ENCODE assay signal across 25 cellular contexts in genomic region chr2:19872302-19872701, GRCh38.
"Had no signal": no experiment of that assay in that cellular context is flagged by ENCODE, and none has a peak within 500 bp of the region (broad histone marks: within the 10 kb centered on the region; RNA-seq: fewer than 3 reads in every experiment).

No MANE protein-coding gene starts in this region.

- H3K4me1 ChIP-seq: breast epithelium had no signal

- H3K36me3 ChIP-seq: breast epithelium had no signal

- H3K9me3 Mint-ChIP-seq: activated CD8-positive, alpha-beta T cell treated with anti-CD3 and anti-CD28 coated beads for 36 hours; activated naive CD4-positive, alpha-beta T cell treated with anti-CD3 and anti-CD28 coated beads, Interleukin-2, amount 50 U/mL, for 24 hours; activated T-cell treated with anti-CD3 and anti-CD28 coated beads, Interleukin-2, amount 50 U/mL, for 72 hours; activated T-helper 2 cell treated with anti-CD3 and anti-CD28 coated beads, Interferon-gamma antibody, Interleukin-2, Interleukin-4, amounts not matched to agents 10 μg/mL and 5 μg/mL and 100 μg/mL, durations not matched to agents 14 hours and 24 hours and 36 hours; T-cell had no signal

- H3K9me3 ChIP-seq: breast epithelium had no signal

- ATAC-seq: activated CD4-positive, alpha-beta T cell treated with anti-CD3 and anti-CD28 coated beads for 36 hours; activated CD8-positive, alpha-beta T cell treated with anti-CD3 and anti-CD28 coated beads for 36 hours; activated T-cell treated with anti-CD3 and anti-CD28 coated beads, Interleukin-2, amount 50 U/mL, for 72 hours; Right ventricle myocardium inferior; T-cell had no signal

- H3K27me3 Mint-ChIP-seq: activated CD4-positive, alpha-beta T cell treated with anti-CD3 and anti-CD28 coated beads for 36 hours; activated CD8-positive, alpha-beta T cell treated with anti-CD3 and anti-CD28 coated beads for 36 hours; activated naive CD4-positive, alpha-beta T cell treated with anti-CD3 and anti-CD28 coated beads, Interleukin-2, amount 50 U/mL, for 24 hours; T-cell had no signal

- H3K27me3 ChIP-seq: breast epithelium had no signal

- H3K4me3 ChIP-seq: breast epithelium, SK-N-MC had no signal

- H3K27ac ChIP-seq: breast epithelium, KMS-11, SK-N-MC had no signal

- H3K9ac ChIP-seq: KMS-11 had no signal

- H3K4me3 Mint-ChIP-seq: activated CD4-positive, alpha-beta T cell treated with anti-CD3 and anti-CD28 coated beads for 36 hours; activated CD8-positive, alpha-beta T cell treated with anti-CD3 and anti-CD28 coated beads for 36 hours; activated naive CD4-positive, alpha-beta T cell treated with anti-CD3 and anti-CD28 coated beads, Interleukin-2, amount 50 U/mL, for 24 hours; activated T-cell treated with anti-CD3 and anti-CD28 coated beads, Interleukin-2, amount 50 U/mL, for 72 hours; T-cell had no signal

- H3K4me2 ChIP-seq: KMS-11 had no signal

- H3K27ac Mint-ChIP-seq: activated CD4-positive, alpha-beta T cell treated with anti-CD3 and anti-CD28 coated beads for 36 hours; activated CD8-positive, alpha-beta T cell treated with anti-CD3 and anti-CD28 coated beads for 36 hours; activated naive CD4-positive, alpha-beta T cell treated with anti-CD3 and anti-CD28 coated beads, Interleukin-2, amount 50 U/mL, for 24 hours; activated T-cell treated with anti-CD3 and anti-CD28 coated beads, Interleukin-2, amount 50 U/mL, for 72 hours; activated T-helper 2 cell treated with anti-CD3 and anti-CD28 coated beads, Interferon-gamma antibody, Interleukin-2, Interleukin-4, amounts not matched to agents 10 μg/mL and 5 μg/mL and 100 μg/mL, durations not matched to agents 14 hours and 24 hours and 36 hours; T-cell had no signal

- DNase-seq: activated CD4-positive, alpha-beta T cell treated with anti-CD3 and anti-CD28 coated beads for 36 hours; activated CD8-positive, alpha-beta memory T cell treated with anti-CD3 and anti-CD28 coated beads, Interleukin-2, amount 50 U/mL, for 4 hours; activated CD8-positive, alpha-beta T cell treated with anti-CD3 and anti-CD28 coated beads for 36 hours; activated naive CD4-positive, alpha-beta T cell; activated T-cell treated with anti-CD3 and anti-CD28 coated beads, Interleukin-2, amount 50 U/mL, for 72 hours; aorta; central memory CD4-positive, alpha-beta T cell; NCI-H1092; NCI-H1417; NCI-H1930; NCI-H2171; NCI-H2227 treated with DMSO at 0.1 percent for 48 hours; NCI-H446 treated with DMSO at 0.1 percent for 48 hours; NCI-H526; NCI-H774; RPMI8226; T-cell; T-helper 2 cell; T1000 had no signal
